In genomic region chr12:82108615-82109014, GRCh38 we compare ENCODE assay signal across 3 cellular contexts.
TF ChIP-seq lines count a peak whose summit lies in the region.

No MANE protein-coding gene starts in this region.

TF ChIP-seq in HepG2, 621 proteins besides CTCF, POLR2A, EP300 and RAD21:
- TF ChIP-seq MAFK (conservative IDR thresholded peaks at IDR 0.05 in 1 of 2, IDR thresholded peaks at IDR 0.05 in 1 of 2; ENCODE audit: low read length in 2 of 2) (peak; percentile 91 to 98), TBL1XR1 (IDR thresholded peaks at IDR 0.05; ENCODE audit: borderline replicate concordance, low read length, partially characterized antibody) (no peak), THAP11 (CRISPR knock-in tag; IDR thresholded peaks at IDR 0.05) (no peak), MAFF (IDR thresholded peaks at IDR 0.05; ENCODE audit: low read depth, low read length) (peak; percentile 97)

TF ChIP-seq in GM23338, 12 proteins besides CTCF, POLR2A, EP300 and RAD21:
- TF ChIP-seq EZH2 (IDR thresholded peaks at IDR 0.05; ENCODE audit: low read depth, unreplicated experiment), result no peak
- no peak for TF ChIP-seq STAT1 (IDR thresholded peaks at IDR 0.05; ENCODE audit: unreplicated experiment)

TF ChIP-seq in K562, 482 proteins besides CTCF, POLR2A, EP300 and RAD21:
- TF ChIP-seq KDM5B (IDR thresholded peaks at IDR 0.05; ENCODE audit: insufficient replicate concordance, low read depth, low read length), result no peak
- TF ChIP-seq MAFF (IDR thresholded peaks at IDR 0.05; ENCODE audit: low read length), result peak; percentile 91
- TF ChIP-seq ZNF316 (IDR thresholded peaks at IDR 0.05), result peak; percentile 86
- TF ChIP-seq NRF1 (conservative IDR thresholded peaks at IDR 0.05 in 1 of 2, IDR thresholded peaks at IDR 0.05 in 1 of 2), result no peak
- TF ChIP-seq C11orf30 (IDR thresholded peaks at IDR 0.05; ENCODE audit: low read depth), result peak; percentile 51; the same call in 1 of the 2 replicates
- TF ChIP-seq MAFK (IDR thresholded peaks at IDR 0.05; ENCODE audit: low read length), result peak; percentile 94
- peak; percentile 68 for TF ChIP-seq MAFG (tag; conservative IDR thresholded peaks at IDR 0.05)
- no peak for TF ChIP-seq ZFP36 (IDR thresholded peaks at IDR 0.05; ENCODE audit: low read depth, low read length, partially characterized antibody)
- TF ChIP-seq SMAD3 (CRISPR knock-in tag; conservative IDR thresholded peaks at IDR 0.05), result no peak
